In genomic region chr19:16326401-16327130, GRCh38 we compare ENCODE assay signal across 8 cellular contexts. TPM values are rescaled to one million over a fixed set of nuclear protein-coding genes. Genes with fewer than 3 reads are reported as not detected.
DNase-seq lines count a peak whose midpoint lies in the region; ATAC-seq and TF ChIP-seq lines count a peak whose summit lies in the region.

No MANE protein-coding gene starts in this region.

- CTCF ChIA-PET in WTC11 (lab: Charles Lee) = interaction anchor here (0.6 to 1.0 kb wide), 4 partner anchors 35 to 80 kb away, joined by 3 to 6 read pairs (median 3); no protein-coding TSS in a partner anchor

- H3K9me3 Mint-ChIP-seq in WTC11 (peaks cover 3% of the 10 kb centered on the region; the same call in 1 of the 2 replicates), endothelial cell (ENCODE audit: unreplicated experiment) (no peaks in the 10 kb centered on the region), osteocyte (ENCODE audit: unreplicated experiment) (no peaks in the 10 kb centered on the region)

- H3K27me3 Mint-ChIP-seq in WTC11 (ENCODE audit: low read depth) (peaks cover 86% of the 10 kb centered on the region), endothelial cell (ENCODE audit: unreplicated experiment) (peaks cover 65% of the 10 kb centered on the region), osteocyte (ENCODE audit: unreplicated experiment) (no peaks in the 10 kb centered on the region)

- peak overlapping the region; percentile 81 for H3K4me3 Mint-ChIP-seq in WTC11
- peak overlapping the region; percentile 96 for H3K4me3 Mint-ChIP-seq in endothelial cell (ENCODE audit: unreplicated experiment)
- peak overlapping the region; percentile 86 for H3K4me3 Mint-ChIP-seq in osteocyte (ENCODE audit: unreplicated experiment)

- H3K36me3 Mint-ChIP-seq in WTC11 (no peaks in the 10 kb centered on the region), endothelial cell (ENCODE audit: low read depth, unreplicated experiment) (peaks cover 37% of the 10 kb centered on the region), osteocyte (ENCODE audit: unreplicated experiment) (peaks cover 20% of the 10 kb centered on the region)

- TF ChIP-seq CTCF in WTC11 (IDR thresholded peaks at IDR 0.05) (no peak), endothelial cell (IDR thresholded peaks at IDR 0.05; ENCODE audit: unreplicated experiment) (no peak), osteocyte (IDR thresholded peaks at IDR 0.05) (no peak)

- POLR2A ChIA-PET in WTC11 (lab: Charles Lee) = interaction anchor here (1.5 kb wide), 1 partner anchor 13 kb away, joined by 3 read pairs; no protein-coding TSS in a partner anchor

- H3K27ac Mint-ChIP-seq in WTC11 = no peak overlapping the region
- peak overlapping the region; percentile 84 for H3K27ac Mint-ChIP-seq in endothelial cell (ENCODE audit: unreplicated experiment)
- peak overlapping the region; percentile 66 for H3K27ac Mint-ChIP-seq in osteocyte (ENCODE audit: unreplicated experiment)

- H3K4me1 Mint-ChIP-seq in WTC11 = 0 out of 2 replicates have a peak, but pooled peaks cover 5% of the 10 kb centered on the region
- H3K4me1 Mint-ChIP-seq in endothelial cell (ENCODE audit: unreplicated experiment) = peaks cover 21% of the 10 kb centered on the region
- H3K4me1 Mint-ChIP-seq in osteocyte (ENCODE audit: unreplicated experiment) = peaks cover 24% of the 10 kb centered on the region

- peak overlapping the region; percentile 56; the same call in 1 of the 2 replicates for H3K4me3 ChIP-seq in GM08714 (ENCODE audit: low read length)

- ATAC-seq in WTC11 (peak; percentile 51), GM18502 (IDR thresholded peaks at IDR 0.05; ENCODE audit: poor library complexity, unreplicated experiment) (no peak), HG03095 (IDR thresholded peaks at IDR 0.05; ENCODE audit: unreplicated experiment) (no peak)

- peak; percentile 60 for DNase-seq in WTC11 (ENCODE audit: low spot score)
- no peak for DNase-seq in endothelial cell (ENCODE audit: low spot score)
- DNase-seq in osteocyte (ENCODE audit: extremely low spot score, unreplicated experiment) = no peak
- no peak for DNase-seq in NCI-H748 treated with DMSO at 0.1 percent for 48 hours (lab: John Stamatoyannopoulos, UW)
- DNase-seq in inferior parietal cortex (ENCODE audit: extremely low spot score) = no peak

TF ChIP-seq in WTC11, 78 proteins besides CTCF, POLR2A, EP300 and RAD21 (continues in another document):
- TF ChIP-seq ATF2 (CRISPR knock-in tag; IDR thresholded peaks at IDR 0.05; ENCODE audit: borderline replicate concordance, low read depth) (no peak), EMX1 (CRISPR knock-in tag; IDR thresholded peaks at IDR 0.05) (no peak), GABPB1 (CRISPR knock-in tag; IDR thresholded peaks at IDR 0.05) (no peak), ARID4B (CRISPR knock-in tag; IDR thresholded peaks at IDR 0.05; ENCODE audit: borderline replicate concordance) (peak; percentile 32; the same call in 1 of the 2 replicates), TP53 (CRISPR knock-in tag; IDR thresholded peaks at IDR 0.05) (no peak), CDX4 (CRISPR knock-in tag; IDR thresholded peaks at IDR 0.05; ENCODE audit: borderline replicate concordance) (no peak), E2F4 (CRISPR knock-in tag; IDR thresholded peaks at IDR 0.05; ENCODE audit: borderline replicate concordance, low read depth) (no peak), ETV6 (CRISPR knock-in tag; IDR thresholded peaks at IDR 0.05) (no peak), ERG (CRISPR knock-in tag; IDR thresholded peaks at IDR 0.05) (no peak), FOXJ3 (CRISPR knock-in tag; IDR thresholded peaks at IDR 0.05; ENCODE audit: borderline replicate concordance) (no peak), CBFB (CRISPR knock-in tag; IDR thresholded peaks at IDR 0.05; ENCODE audit: low read depth) (0 out of 2 replicates have a peak, but pooled peaks have one; percentile 36), USF2 (CRISPR knock-in tag; IDR thresholded peaks at IDR 0.05) (no peak), ZMAT4 (CRISPR knock-in tag; IDR thresholded peaks at IDR 0.05) (no peak), MAX (CRISPR knock-in tag; IDR thresholded peaks at IDR 0.05) (peak; percentile 35; the same call in 1 of the 2 replicates)

RNA-seq across cellular contexts. Expression of gene KLF2, which starts 1.9 kb away (rescaled TPM):
- 0.82 to 1.1 TPM (median 1.0 TPM) in 3 replicates for total RNA-seq in WTC11 (2021)
- 48.9 TPM for total RNA-seq in endothelial cell (ENCODE audit: unreplicated experiment)
- total RNA-seq in osteocyte = 41.4 and 55.5 TPM in 2 replicates

Comparison
In these comparisons a context has a peak if more than half of its experiments do, and no peak if none do; other contexts are left out.
1. RNA of gene KLF2, which starts 1.9 kb away (total RNA-seq): 41.4 to 55.5 TPM in osteocyte and 48.9 TPM in endothelial cell (single experiment); 0.82 to 1.1 TPM in WTC11; every median in the first group is over 10 times any median in the second.
2. Peak in every context shown above with its lines, with median percentiles within 50 percentile points of each other: H3K4me3 Mint-ChIP-seq.